Comparison of ENCODE assay signal across 13 cellular contexts in the genomic region with DNA sequence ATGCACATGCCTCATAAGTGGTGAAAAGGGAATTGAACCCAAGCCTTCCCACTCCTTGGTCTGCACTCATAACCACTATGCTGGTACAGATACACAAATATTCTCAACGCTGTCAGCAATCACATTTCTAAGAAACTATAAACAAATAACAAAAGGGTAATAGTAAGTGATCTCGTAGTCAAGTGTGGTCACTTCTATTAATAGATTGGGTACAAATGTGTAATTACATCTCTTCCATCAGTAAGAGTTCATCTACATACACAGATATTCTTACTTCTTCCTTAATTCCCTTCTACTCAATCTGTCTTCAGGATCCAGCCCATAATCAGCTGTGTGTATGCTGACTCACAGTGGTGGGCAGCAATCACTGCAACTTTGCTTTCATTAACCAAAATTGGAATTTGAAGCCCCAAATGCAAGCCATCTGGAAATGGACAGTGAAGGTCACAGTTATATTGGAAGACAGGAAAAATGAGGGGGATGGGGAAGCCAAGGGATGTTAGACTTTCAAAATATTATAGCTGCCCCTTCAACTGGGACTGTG. TPM values are rescaled to one million over a fixed set of nuclear protein-coding genes. Genes with fewer than 3 reads are reported as not detected.
DNase-seq lines count a peak whose midpoint lies in the region; ATAC-seq and TF ChIP-seq lines count a peak whose summit lies in the region.
"Had no signal": no experiment of that assay in that cellular context is flagged by ENCODE, and none has a peak within 500 bp of the region (broad histone marks: within the 10 kb centered on the region; RNA-seq: fewer than 3 reads in every experiment).

No MANE protein-coding gene starts in this region.

- H3K4me3 ChIP-seq in astrocyte of the cerebellum (ENCODE audit: low read depth, low read length) (no peak overlapping the region), ovary (no peak overlapping the region)
- H3K4me3 ChIP-seq: gastroesophageal sphincter, vagina had no signal

- H3K4me1 ChIP-seq in ovary (ENCODE audit: insufficient read depth) = peaks cover 6% of the 10 kb centered on the region
- H3K4me1 ChIP-seq: vagina had no signal

- no peaks in the 10 kb centered on the region for H3K9me3 Mint-ChIP-seq in nephron
- H3K9me3 Mint-ChIP-seq: activated naive CD8-positive, alpha-beta T cell treated with anti-CD3 and anti-CD28 coated beads for 36 hours had no signal

- no peak for ATAC-seq in HG03135 (IDR thresholded peaks at IDR 0.05; ENCODE audit: unreplicated experiment)
- ATAC-seq: activated CD4-positive, alpha-beta T cell treated with anti-CD3 and anti-CD28 coated beads for 36 hours; gastroesophageal sphincter had no signal

- H3K27ac Mint-ChIP-seq in nephron = no peak overlapping the region
- H3K27ac Mint-ChIP-seq: activated CD4-positive, alpha-beta T cell treated with anti-CD3 and anti-CD28 coated beads for 36 hours; activated naive CD8-positive, alpha-beta T cell treated with anti-CD3 and anti-CD28 coated beads for 36 hours had no signal

- H3K27ac ChIP-seq in ovary = peak overlapping the region in 1 of 2 donors; percentile 19
- H3K27ac ChIP-seq: gastroesophageal sphincter, vagina had no signal

- H3K4me3 Mint-ChIP-seq in nephron = no peak overlapping the region
- H3K4me3 Mint-ChIP-seq: activated CD4-positive, alpha-beta T cell treated with anti-CD3 and anti-CD28 coated beads for 36 hours; activated naive CD8-positive, alpha-beta T cell treated with anti-CD3 and anti-CD28 coated beads for 36 hours had no signal

- peaks cover 10% of the 10 kb centered on the region for H3K4me1 Mint-ChIP-seq in nephron
- H3K4me1 Mint-ChIP-seq: activated CD4-positive, alpha-beta T cell treated with anti-CD3 and anti-CD28 coated beads for 36 hours; activated naive CD8-positive, alpha-beta T cell treated with anti-CD3 and anti-CD28 coated beads for 36 hours had no signal

- in situ Hi-C loops in KBM-7 (cut with MboI; ENCODE audit: low pct_unique_long_range_greater_than_20kb, low sequenced_read_pairs) = loop anchor here (10.0 kb wide), 1 partner anchor 284 kb away; no protein-coding TSS in a partner anchor
- in situ Hi-C loops in astrocyte of the cerebellum (cut with HindIII; ENCODE audit: low sequenced_read_pairs) = no loop called here

- no peaks in the 10 kb centered on the region for H3K36me3 ChIP-seq in ovary
- H3K36me3 ChIP-seq: gastroesophageal sphincter, vagina had no signal

- TF ChIP-seq POLR2A in ovary (IDR thresholded peaks at IDR 0.05) = no peak

- WGBS in ovary, 3 donors = 13 to 49% (median 22%) methylated on average over 2 of the region's 2 CpGs

- DNase-seq in EL (peak; percentile 34), KBM-7 (peak; percentile 43), astrocyte of the cerebellum (ENCODE audit: low read depth) (no peak), NCI-H446 (lab: John Stamatoyannopoulos, UW) (no peak), ovary (no peak)
- no peak for DNase-seq in stimulated activated CD4-positive, alpha-beta T cell treated with anti-CD3 and anti-CD28 coated beads, Interleukin-2, amount 100 ng/mL, for 24 hours
- DNase-seq: activated CD4-positive, alpha-beta T cell treated with anti-CD3 and anti-CD28 coated beads for 36 hours; activated naive CD8-positive, alpha-beta T cell treated with anti-CD3 and anti-CD28 coated beads for 36 hours; stimulated activated CD4-positive, alpha-beta T cell treated with anti-CD3 and anti-CD28 coated beads, Interleukin-4, amount 100 ng/mL, for 1 hour had no signal

- TF ChIP-seq EP300 in ovary (IDR thresholded peaks at IDR 0.05) = no peak

- intact Hi-C loops in ovary (cut with DNase I) = loop anchor here (5.0 to 10.0 kb wide), 3 partner anchors 104 to 1274 kb away; a partner anchor contains a TSS

- no peaks in the 10 kb centered on the region for H3K36me3 Mint-ChIP-seq in nephron (ENCODE audit: low read depth)
- H3K36me3 Mint-ChIP-seq: activated naive CD8-positive, alpha-beta T cell treated with anti-CD3 and anti-CD28 coated beads for 36 hours had no signal

- H3K27me3 ChIP-seq in ovary = no peaks in the 10 kb centered on the region
- H3K27me3 ChIP-seq: gastroesophageal sphincter, vagina had no signal

- no peaks in the 10 kb centered on the region for H3K9me3 ChIP-seq in ovary
- H3K9me3 ChIP-seq: gastroesophageal sphincter, vagina had no signal

- peak; percentile 57 for TF ChIP-seq CTCF in astrocyte of the cerebellum (IDR thresholded peaks at IDR 0.05; ENCODE audit: low read depth, low read length, missing control alignments)
- TF ChIP-seq CTCF in nephron (IDR thresholded peaks at IDR 0.05; ENCODE audit: unreplicated experiment in 3 of 3) = peak in 2 of 3 experiments; percentile 26 to 33
- peak in 1 of 3 donors; percentile 34 for TF ChIP-seq CTCF in ovary (IDR thresholded peaks at IDR 0.05)

- peaks cover 7% of the 10 kb centered on the region for H3K27me3 Mint-ChIP-seq in nephron (ENCODE audit: low read depth)

RNA-seq across cellular contexts. Expression of a gene that starts 6.7 kb away (rescaled TPM):
- total RNA-seq in ovary = 1 to 10 TPM; 2.4 to 8.3 (median 5.8) TPM
- 10 to 100 TPM in 1 of 2 donors, 1 to 10 TPM in 1; 6.8 to 11.3 TPM for polyA plus RNA-seq in ovary
- total RNA-seq: activated CD4-positive, alpha-beta T cell treated with anti-CD3 and anti-CD28 coated beads for 36 hours; activated naive CD8-positive, alpha-beta T cell treated with anti-CD3 and anti-CD28 coated beads for 36 hours; vagina had no signal

Comparison
In these comparisons a context has a peak if more than half of its experiments do, and no peak if none do; other contexts are left out.
1. DNase-seq: peak in EL (single experiment) and KBM-7 (single experiment); none in astrocyte of the cerebellum (single experiment), NCI-H446 (0 of 2), ovary (0 of 5) and stimulated activated CD4-positive, alpha-beta T cell treated with anti-CD3 and anti-CD28 coated beads, Interleukin-2, amount 100 ng/mL, for 24 hours (0 of 2).